In genomic region chr16:4401094-4401501, GRCh38 we compare ENCODE assay signal across 28 cellular contexts. TPM values are rescaled to one million over a fixed set of nuclear protein-coding genes. Genes with fewer than 3 reads are reported as not detected.
DNase-seq lines count a peak whose midpoint lies in the region; ATAC-seq, FAIRE-seq and TF ChIP-seq lines count a peak whose summit lies in the region.
"Had no signal": no experiment of that assay in that cellular context is flagged by ENCODE, and none has a peak within 500 bp of the region (broad histone marks: within the 10 kb centered on the region; RNA-seq: fewer than 3 reads in every experiment).

No MANE protein-coding gene starts in this region.

- in situ Hi-C loops in HepG2 (cut with HindIII; ENCODE audit: extremely low pct_ligation_motif_present, low pct_unique_long_range_greater_than_20kb), result no loop called here

- H3K9me3 ChIP-seq in HepG2 (ENCODE audit: low read length) (no peaks in the 10 kb centered on the region), right lobe of liver (no peaks in the 10 kb centered on the region)
- H3K9me3 ChIP-seq: Peyer's patch, SJSA1, thoracic aorta, vagina had no signal

- no TSS peak for BruUV-seq in HepG2 (replicated peaks; lab: Mats Ljungman, UMichigan)

- CTCF ChIA-PET in HepG2 (lab: Yijun Ruan, JAX; ENCODE audit: low intra/inter-chr PET ratio, low total read pairs), result interaction anchor here (4.8 kb wide), 1 partner anchor 41 kb away, joined by 92 read pairs; no protein-coding TSS in a partner anchor

- H3K36me3 Mint-ChIP-seq in activated T-helper 17 cell treated with anti-CD3 and anti-CD28 coated beads, Interleukin-2, amount 50 U/mL, for 72 hours (ENCODE audit: low read depth), result peaks cover 80% of the 10 kb centered on the region

- H3K79me2 ChIP-seq in HepG2 (ENCODE audit: insufficient read depth, low read length), result no peaks in the 10 kb centered on the region

- H3K27me3 ChIP-seq in HepG2 (ENCODE audit: control insufficient read depth in 1 of 2, insufficient read depth in 2 of 2, low read length in 2 of 2) (no peaks in the 10 kb centered on the region), right lobe of liver (no peaks in the 10 kb centered on the region)
- H3K27me3 ChIP-seq: dorsolateral prefrontal cortex, Peyer's patch, SJSA1, vagina had no signal

- ATAC-seq in HepG2 (no peak), right lobe of liver (no peak)
- ATAC-seq in activated T-helper 17 cell treated with anti-CD3 and anti-CD28 coated beads, Interleukin-2, amount 50 U/mL, for 72 hours (replicated peaks), result no peak
- ATAC-seq: activated T-cell treated with anti-CD3 and anti-CD28 coated beads, Interleukin-2, amount 50 U/mL, for 72 hours; left cardiac atrium had no signal

- intact Hi-C loops in HepG2 (cut with micrococcal nuclease; ENCODE audit: unreplicated experiment), result no loop called here
- intact Hi-C loops in right lobe of liver (cut with DNase I), result loop anchor here in 1 of 2 donors (10.0 kb wide), 1 partner anchor 116 kb away; no protein-coding TSS in a partner anchor

- no peak overlapping the region for H3K4me2 ChIP-seq in HepG2 (ENCODE audit: low read depth, low read length)

- H2AFZ ChIP-seq in HepG2 (ENCODE audit: low read length), result no peak overlapping the region

- H3K4me1 Mint-ChIP-seq in activated T-helper 17 cell treated with anti-CD3 and anti-CD28 coated beads, Interleukin-2, amount 50 U/mL, for 72 hours, result peaks cover 11% of the 10 kb centered on the region

- H3K9me3 Mint-ChIP-seq in activated T-helper 17 cell treated with anti-CD3 and anti-CD28 coated beads, Interleukin-2, amount 50 U/mL, for 72 hours, result no peaks in the 10 kb centered on the region
- H3K9me3 Mint-ChIP-seq: activated T-cell treated with anti-CD3 and anti-CD28 coated beads, Interleukin-2, amount 50 U/mL, for 72 hours had no signal

- no peak overlapping the region for H3K27ac ChIP-seq in HepG2 (ENCODE audit: extremely low read length, insufficient read depth, low read length)
- no peak overlapping the region for H3K27ac ChIP-seq in right lobe of liver
- H3K27ac ChIP-seq: Peyer's patch, SJSA1, thoracic aorta, vagina had no signal

- H3K4me1 ChIP-seq in HepG2 (ENCODE audit: insufficient read depth, low read length), result peaks cover 23% of the 10 kb centered on the region
- H3K4me1 ChIP-seq in right lobe of liver, result peaks cover 0 to 4% (median 0%) of the 10 kb centered on the region in 4 donors

- no peak for FAIRE-seq in HepG2 (lab: Jason Lieb, UNC)
- FAIRE-seq: HTR-8/SVneo had no signal

- no peaks in the 10 kb centered on the region for H4K20me1 ChIP-seq in HepG2 (ENCODE audit: insufficient read depth, low read length)

- H3K27ac Mint-ChIP-seq in activated T-helper 17 cell treated with anti-CD3 and anti-CD28 coated beads, Interleukin-2, amount 50 U/mL, for 72 hours, result peak overlapping the region; percentile 35
- H3K27ac Mint-ChIP-seq: activated T-cell treated with anti-CD3 and anti-CD28 coated beads, Interleukin-2, amount 50 U/mL, for 72 hours had no signal

- no peak overlapping the region for H3K4me3 Mint-ChIP-seq in activated T-helper 17 cell treated with anti-CD3 and anti-CD28 coated beads, Interleukin-2, amount 50 U/mL, for 72 hours
- H3K4me3 Mint-ChIP-seq: activated T-cell treated with anti-CD3 and anti-CD28 coated beads, Interleukin-2, amount 50 U/mL, for 72 hours had no signal

- DNase-seq in HepG2 (ENCODE audit: low spot score) (no peak), right lobe of liver (no peak), islet precursor cell (peak; percentile 50), HPDE6-E6E7 (ENCODE audit: extremely low spot score) (no peak)
- no peak for DNase-seq in effector CD4-positive, alpha-beta T cell
- DNase-seq in stimulated activated CD4-positive, alpha-beta T cell treated with anti-CD3 and anti-CD28 coated beads, Interleukin-2, amount 100 ng/mL, for 48 hours, result no peak
- DNase-seq in activated CD4-positive, alpha-beta T cell treated with anti-CD3 and anti-CD28 coated beads, Interleukin-2, amount 50 U/mL, for 48 hours, result no peak
- DNase-seq: activated CD4-positive, alpha-beta T cell treated with anti-CD3 and anti-CD28 coated beads for 4 hours; activated naive CD4-positive, alpha-beta T cell treated with anti-CD3 and anti-CD28 coated beads, Interleukin-2, amount 50 U/mL, for 16 hours; activated T-cell treated with anti-CD3 and anti-CD28 coated beads, Interleukin-2, amount 50 U/mL, for 72 hours; anterior cingulate cortex; caudate nucleus; EL; GOT3; left cardiac atrium; mesendoderm; NCI-H526 treated with DMSO at 0.1 percent for 48 hours; Peyer's patch; retina; stimulated activated CD4-positive, alpha-beta T cell treated with anti-CD3 and anti-CD28 coated beads, Interleukin-4, amount 100 ng/mL, for 24 hours; stimulated activated naive CD4-positive, alpha-beta T cell treated with Interleukin-2 at 50 U/mL for 16 hours; T-helper 2 cell had no signal

- no peak overlapping the region for H3K9ac ChIP-seq in HepG2 (ENCODE audit: insufficient read depth, low read depth, low read length)

- H3K27me3 Mint-ChIP-seq in activated T-helper 17 cell treated with anti-CD3 and anti-CD28 coated beads, Interleukin-2, amount 50 U/mL, for 72 hours, result no peaks in the 10 kb centered on the region

- no peak for TF ChIP-seq CTCF in HepG2 (CRISPR knock-in tag; IDR thresholded peaks at IDR 0.05)
- no peak for TF ChIP-seq CTCF in right lobe of liver (IDR thresholded peaks at IDR 0.05)

- no peak for TF ChIP-seq EP300 in HepG2 (IDR thresholded peaks at IDR 0.05; ENCODE audit: low read depth in 2 of 2, low read length in 2 of 2)
- TF ChIP-seq EP300 in HepG2 (CRISPR knock-in tag; IDR thresholded peaks at IDR 0.05; ENCODE audit: borderline replicate concordance), result no peak

- TF ChIP-seq POLR2A in HepG2 (IDR thresholded peaks at IDR 0.05; ENCODE audit: insufficient read depth in 1 of 2, low read depth in 2 of 2, low read length in 2 of 2), result no peak
- TF ChIP-seq POLR2A in right lobe of liver (IDR thresholded peaks at IDR 0.05), result no peak

- TF ChIP-seq RAD21 in HepG2 (CRISPR knock-in tag; IDR thresholded peaks at IDR 0.05), result no peak

- POLR2A ChIA-PET in HepG2 (lab: Yijun Ruan, JAX), result interaction anchor here (1.2 to 2.0 kb wide), 2 partner anchors 31 to 42 kb away, joined by 3 to 6 read pairs; no protein-coding TSS in a partner anchor

- H3K4me3 ChIP-seq in HepG2 (replicated peaks in 1 of 3; ENCODE audit: insufficient read depth in 1 of 3, low read depth in 2 of 3, low read length in 3 of 3) (no peak overlapping the region), right lobe of liver (no peak overlapping the region)
- H3K4me3 ChIP-seq: dorsolateral prefrontal cortex, Peyer's patch, SJSA1, thoracic aorta, vagina had no signal

- WGBS in HepG2 (ENCODE audit: low lambda C conversion rate), result 79% methylated on average over 12 of the region's 12 CpGs
- 80% methylated on average over 6 of the region's 12 CpGs for WGBS in right lobe of liver (ENCODE audit: insufficient coverage, low coverage, low lambda C conversion rate, missing lambda C conversion rate)

- H3K36me3 ChIP-seq in HepG2 (replicated peaks in 1 of 2; ENCODE audit: control insufficient read depth in 1 of 2, insufficient read depth in 2 of 2, low read length in 2 of 2), result peaks cover 0 to 11% of the 10 kb centered on the region in 2 experiments; a peak in 3 of 5 replicates
- H3K36me3 ChIP-seq in right lobe of liver, result no peaks in the 10 kb centered on the region

RNA-seq across cellular contexts. Expression of gene CORO7, which starts 15.3 kb away (rescaled TPM):
- total RNA-seq in HepG2 (2016; rRNA removed; fragmentation: Illumina TruSeq; extraction: Trizol) (5.9 and 9.9 TPM in 2 replicates), right lobe of liver (10 to 100 TPM in 5 of 6 experiments, 1 to 10 TPM in 1; 7.8 to 22.9 (median 13.3) TPM)
- 5.5 and 8.0 TPM in 2 replicates for total RNA-seq in HepG2 (2016; cell fraction: cytosol; rRNA removed; fragmentation: Illumina TruSeq; extraction: Trizol; ENCODE audit: low read depth)
- 4.0 and 11.9 TPM in 2 replicates for total RNA-seq in HepG2 (2016; cell fraction: insoluble cytoplasmic fraction; rRNA removed; fragmentation: Illumina TruSeq; extraction: Trizol)
- 3.5 and 3.8 TPM in 2 replicates for total RNA-seq in HepG2 (2016; cell fraction: membrane; rRNA removed; fragmentation: Illumina TruSeq; extraction: Trizol)
- total RNA-seq in HepG2 (2016; cell fraction: nucleus; rRNA removed; fragmentation: Illumina TruSeq; extraction: Trizol), result 13.2 and 15.4 TPM in 2 replicates
- polyA plus RNA-seq in HepG2 (2011; rRNA removed), result 14.3 and 17.1 TPM in 2 replicates
- 2.7 and 6.4 TPM in 2 replicates for polyA plus RNA-seq in HepG2 (2011; cell fraction: cytosol; rRNA removed)
- 179 and 209 TPM in 2 replicates for polyA plus RNA-seq in HepG2 (2011; cell fraction: nucleus; rRNA removed)
- 9.1 and 11.1 TPM in 2 replicates for polyA plus RNA-seq in HepG2 (2012)
- polyA plus RNA-seq in HepG2 (2016; cell fraction: cytosol; fragmentation: Illumina TruSeq; extraction: Trizol; ENCODE audit: low read depth), result 0.66 and 0.77 TPM in 2 replicates
- polyA plus RNA-seq in HepG2 (2016; cell fraction: insoluble cytoplasmic fraction; fragmentation: Illumina TruSeq; extraction: Trizol; ENCODE audit: low read depth), result 4.2 and 5.3 TPM in 2 replicates
- 1.1 and 2.1 TPM in 2 replicates for polyA plus RNA-seq in HepG2 (2016; cell fraction: membrane; fragmentation: Illumina TruSeq; extraction: Trizol; ENCODE audit: low read depth)
- 28.1 and 39.8 TPM in 2 replicates for polyA plus RNA-seq in HepG2 (2016; cell fraction: nucleus; fragmentation: Illumina TruSeq; extraction: Trizol; ENCODE audit: insufficient read depth, low read depth)
- polyA minus RNA-seq in HepG2 (2011; rRNA and poly(A)+ RNA removed; ENCODE audit: low replicate concordance), result 26.6 and 27.6 TPM in 2 replicates
- polyA minus RNA-seq in HepG2 (2011; cell fraction: cytosol; rRNA and poly(A)+ RNA removed), result 8.2 and 9.7 TPM in 2 replicates
- 35.3 and 35.7 TPM in 2 replicates for polyA minus RNA-seq in HepG2 (2011; cell fraction: nucleus; rRNA and poly(A)+ RNA removed)
- total RNA-seq in activated T-helper 17 cell treated with anti-CD3 and anti-CD28 coated beads, Interleukin-2, amount 50 U/mL, for 72 hours, result 100 to 1,000 TPM in 1 of 2 donors, 10 to 100 TPM in 1; 82.6 to 114 TPM

RNA-seq across cellular contexts. Expression of gene DNAJA3, which starts 24.6 kb away (rescaled TPM):
- total RNA-seq in HepG2 (2016; rRNA removed; fragmentation: Illumina TruSeq; extraction: Trizol) (75.3 and 77.0 TPM in 2 replicates), right lobe of liver (100 to 1,000 TPM in 2 of 6 experiments, 10 to 100 TPM in 4; 36.4 to 110 (median 49.0) TPM)
- total RNA-seq in HepG2 (2016; cell fraction: cytosol; rRNA removed; fragmentation: Illumina TruSeq; extraction: Trizol; ENCODE audit: low read depth), result 25.0 and 28.5 TPM in 2 replicates
- total RNA-seq in HepG2 (2016; cell fraction: insoluble cytoplasmic fraction; rRNA removed; fragmentation: Illumina TruSeq; extraction: Trizol), result 71.5 and 76.4 TPM in 2 replicates
- 43.5 and 45.7 TPM in 2 replicates for total RNA-seq in HepG2 (2016; cell fraction: membrane; rRNA removed; fragmentation: Illumina TruSeq; extraction: Trizol)
- total RNA-seq in HepG2 (2016; cell fraction: nucleus; rRNA removed; fragmentation: Illumina TruSeq; extraction: Trizol), result 42.9 and 52.3 TPM in 2 replicates
- 79.9 and 83.3 TPM in 2 replicates for polyA plus RNA-seq in HepG2 (2011; rRNA removed)
- 73.4 and 79.2 TPM in 2 replicates for polyA plus RNA-seq in HepG2 (2011; cell fraction: cytosol; rRNA removed)
- 121 and 132 TPM in 2 replicates for polyA plus RNA-seq in HepG2 (2011; cell fraction: nucleus; rRNA removed)
- 51.0 and 51.3 TPM in 2 replicates for polyA plus RNA-seq in HepG2 (2012)
- 9.0 and 9.9 TPM in 2 replicates for polyA plus RNA-seq in HepG2 (2016; cell fraction: cytosol; fragmentation: Illumina TruSeq; extraction: Trizol; ENCODE audit: low read depth)
- 60.7 and 69.6 TPM in 2 replicates for polyA plus RNA-seq in HepG2 (2016; cell fraction: insoluble cytoplasmic fraction; fragmentation: Illumina TruSeq; extraction: Trizol; ENCODE audit: low read depth)
- polyA plus RNA-seq in HepG2 (2016; cell fraction: membrane; fragmentation: Illumina TruSeq; extraction: Trizol; ENCODE audit: low read depth), result 16.3 and 18.8 TPM in 2 replicates
- polyA plus RNA-seq in HepG2 (2016; cell fraction: nucleus; fragmentation: Illumina TruSeq; extraction: Trizol; ENCODE audit: insufficient read depth, low read depth), result 95.3 and 101 TPM in 2 replicates
- 68.2 and 70.0 TPM in 2 replicates for polyA minus RNA-seq in HepG2 (2011; rRNA and poly(A)+ RNA removed; ENCODE audit: low replicate concordance)
- polyA minus RNA-seq in HepG2 (2011; cell fraction: cytosol; rRNA and poly(A)+ RNA removed), result 33.7 and 41.2 TPM in 2 replicates
- polyA minus RNA-seq in HepG2 (2011; cell fraction: nucleus; rRNA and poly(A)+ RNA removed), result 60.1 and 62.8 TPM in 2 replicates
- 10 to 100 TPM; 50.3 to 81.1 TPM for total RNA-seq in activated T-helper 17 cell treated with anti-CD3 and anti-CD28 coated beads, Interleukin-2, amount 50 U/mL, for 72 hours

RNA-seq across cellular contexts. Expression of gene VASN, which starts 29.4 kb away (rescaled TPM):
- total RNA-seq in HepG2 (2016; rRNA removed; fragmentation: Illumina TruSeq; extraction: Trizol) (6.9 and 18.2 TPM in 2 replicates), right lobe of liver (10 to 100 TPM; 13.5 to 22.9 (median 16.8) TPM)
- 2.8 and 3.3 TPM in 2 replicates for total RNA-seq in HepG2 (2016; cell fraction: cytosol; rRNA removed; fragmentation: Illumina TruSeq; extraction: Trizol; ENCODE audit: low read depth)
- 5.9 and 17.8 TPM in 2 replicates for total RNA-seq in HepG2 (2016; cell fraction: insoluble cytoplasmic fraction; rRNA removed; fragmentation: Illumina TruSeq; extraction: Trizol)
- total RNA-seq in HepG2 (2016; cell fraction: membrane; rRNA removed; fragmentation: Illumina TruSeq; extraction: Trizol), result 5.8 and 6.6 TPM in 2 replicates
- 22.5 and 25.6 TPM in 2 replicates for total RNA-seq in HepG2 (2016; cell fraction: nucleus; rRNA removed; fragmentation: Illumina TruSeq; extraction: Trizol)
- 8.4 and 15.5 TPM in 2 replicates for polyA plus RNA-seq in HepG2 (2011; rRNA removed)
- 9.0 and 15.7 TPM in 2 replicates for polyA plus RNA-seq in HepG2 (2011; cell fraction: cytosol; rRNA removed)
- 47.1 and 58.1 TPM in 2 replicates for polyA plus RNA-seq in HepG2 (2011; cell fraction: nucleus; rRNA removed)
- polyA plus RNA-seq in HepG2 (2012), result 9.8 and 16.9 TPM in 2 replicates
- 2.3 and 2.6 TPM in 2 replicates for polyA plus RNA-seq in HepG2 (2016; cell fraction: cytosol; fragmentation: Illumina TruSeq; extraction: Trizol; ENCODE audit: low read depth)
- polyA plus RNA-seq in HepG2 (2016; cell fraction: insoluble cytoplasmic fraction; fragmentation: Illumina TruSeq; extraction: Trizol; ENCODE audit: low read depth), result 7.7 and 10.2 TPM in 2 replicates
- polyA plus RNA-seq in HepG2 (2016; cell fraction: membrane; fragmentation: Illumina TruSeq; extraction: Trizol; ENCODE audit: low read depth), result 3.1 and 4.1 TPM in 2 replicates
- 40.8 and 43.4 TPM in 2 replicates for polyA plus RNA-seq in HepG2 (2016; cell fraction: nucleus; fragmentation: Illumina TruSeq; extraction: Trizol; ENCODE audit: insufficient read depth, low read depth)
- 1.2 and 47.2 TPM in 2 replicates for polyA minus RNA-seq in HepG2 (2011; rRNA and poly(A)+ RNA removed; ENCODE audit: low replicate concordance)
- polyA minus RNA-seq in HepG2 (2011; cell fraction: cytosol; rRNA and poly(A)+ RNA removed), result 18.8 and 21.5 TPM in 2 replicates
- 32.1 and 35.9 TPM in 2 replicates for polyA minus RNA-seq in HepG2 (2011; cell fraction: nucleus; rRNA and poly(A)+ RNA removed)
- total RNA-seq in activated T-helper 17 cell treated with anti-CD3 and anti-CD28 coated beads, Interleukin-2, amount 50 U/mL, for 72 hours, result under 1 TPM; 0.11 to 0.29 TPM
- total RNA-seq: activated T-cell treated with anti-CD3 and anti-CD28 coated beads, Interleukin-2, amount 50 U/mL, for 72 hours had no signal

RNA-seq across cellular contexts. Expression of gene PAM16, which starts 50.0 kb away (rescaled TPM):
- total RNA-seq in HepG2 (2016; rRNA removed; fragmentation: Illumina TruSeq; extraction: Trizol), result 39.5 and 51.8 TPM in 2 replicates
- 62.7 and 78.9 TPM in 2 replicates for total RNA-seq in HepG2 (2016; cell fraction: cytosol; rRNA removed; fragmentation: Illumina TruSeq; extraction: Trizol; ENCODE audit: low read depth)
- 44.0 and 55.1 TPM in 2 replicates for total RNA-seq in HepG2 (2016; cell fraction: insoluble cytoplasmic fraction; rRNA removed; fragmentation: Illumina TruSeq; extraction: Trizol)
- total RNA-seq in HepG2 (2016; cell fraction: membrane; rRNA removed; fragmentation: Illumina TruSeq; extraction: Trizol), result 48.0 and 59.1 TPM in 2 replicates
- total RNA-seq in HepG2 (2016; cell fraction: nucleus; rRNA removed; fragmentation: Illumina TruSeq; extraction: Trizol), result 21.8 and 30.9 TPM in 2 replicates
- polyA plus RNA-seq in HepG2 (2011; rRNA removed), result 51.5 and 64.5 TPM in 2 replicates
- polyA plus RNA-seq in HepG2 (2011; cell fraction: cytosol; rRNA removed), result 79.1 and 106 TPM in 2 replicates
- polyA plus RNA-seq in HepG2 (2011; cell fraction: nucleus; rRNA removed), result 59.7 and 63.8 TPM in 2 replicates
- polyA plus RNA-seq in HepG2 (2012), result 28.9 and 43.2 TPM in 2 replicates
- 51.5 and 69.1 TPM in 2 replicates for polyA plus RNA-seq in HepG2 (2016; cell fraction: cytosol; fragmentation: Illumina TruSeq; extraction: Trizol; ENCODE audit: low read depth)
- polyA plus RNA-seq in HepG2 (2016; cell fraction: insoluble cytoplasmic fraction; fragmentation: Illumina TruSeq; extraction: Trizol; ENCODE audit: low read depth), result 31.2 and 31.7 TPM in 2 replicates
- 35.5 and 47.0 TPM in 2 replicates for polyA plus RNA-seq in HepG2 (2016; cell fraction: membrane; fragmentation: Illumina TruSeq; extraction: Trizol; ENCODE audit: low read depth)
- polyA plus RNA-seq in HepG2 (2016; cell fraction: nucleus; fragmentation: Illumina TruSeq; extraction: Trizol; ENCODE audit: insufficient read depth, low read depth), result 70.3 and 85.7 TPM in 2 replicates
- 22.9 and 24.5 TPM in 2 replicates for polyA minus RNA-seq in HepG2 (2011; rRNA and poly(A)+ RNA removed; ENCODE audit: low replicate concordance)
- polyA minus RNA-seq in HepG2 (2011; cell fraction: cytosol; rRNA and poly(A)+ RNA removed), result 13.2 and 17.4 TPM in 2 replicates
- polyA minus RNA-seq in HepG2 (2011; cell fraction: nucleus; rRNA and poly(A)+ RNA removed), result 12.3 and 12.9 TPM in 2 replicates
- 10 to 100 TPM; 27.9 to 45.9 (median 32.8) TPM for total RNA-seq in right lobe of liver
- total RNA-seq in activated T-helper 17 cell treated with anti-CD3 and anti-CD28 coated beads, Interleukin-2, amount 50 U/mL, for 72 hours, result 10 to 100 TPM; 40.4 to 74.7 TPM
